Comparison of ENCODE assay signal across 1 cellular context in the genomic region with DNA sequence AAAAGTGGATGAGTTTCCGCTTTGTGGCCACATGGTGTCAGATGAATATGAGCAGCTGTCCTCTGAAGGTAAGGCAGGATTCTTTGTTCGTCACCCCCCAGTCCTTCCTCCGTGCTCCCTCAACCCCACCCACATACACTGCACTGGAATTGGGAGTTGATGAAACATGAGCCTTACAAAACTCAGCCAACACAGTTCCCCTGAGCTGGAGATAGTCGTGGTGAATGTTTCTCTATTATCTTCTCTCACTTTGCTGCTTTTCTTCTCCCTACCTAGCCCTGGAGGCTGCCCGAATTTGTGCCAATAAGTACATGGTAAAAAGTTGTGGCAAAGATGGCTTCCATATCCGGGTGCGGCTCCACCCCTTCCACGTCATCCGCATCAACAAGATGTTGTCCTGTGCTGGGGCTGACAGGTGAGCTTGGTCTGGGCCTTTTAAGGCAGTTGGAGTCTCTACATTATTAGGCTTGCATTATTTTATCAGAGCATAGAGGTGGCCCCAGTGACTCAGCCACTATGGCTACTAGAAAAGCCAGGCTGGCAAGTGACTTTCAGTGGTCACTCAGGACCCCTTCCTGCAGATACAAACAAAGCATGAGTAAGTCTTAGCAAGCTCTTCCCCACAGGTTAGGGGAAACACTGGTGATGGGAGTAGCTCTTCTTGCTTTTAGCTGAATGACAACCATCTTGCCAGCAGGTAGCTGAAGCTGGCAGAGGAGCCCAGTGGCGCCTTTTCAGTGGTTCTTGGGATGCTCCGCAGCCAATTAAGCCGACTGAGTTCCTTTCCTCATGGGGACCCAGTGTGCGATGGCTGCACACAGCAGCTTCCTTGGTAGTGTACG.
TF ChIP-seq lines count a peak whose summit lies in the region.

No MANE protein-coding gene starts in this region.

TF ChIP-seq in liver, 16 proteins besides CTCF, POLR2A, EP300 and RAD21 (continued from another document):
- no peak for TF ChIP-seq REST (IDR thresholded peaks at IDR 0.05)
- no peak for TF ChIP-seq TAF1 (conservative IDR thresholded peaks at IDR 0.05)
- no peak for TF ChIP-seq HNF4G (IDR thresholded peaks at IDR 0.05)
- TF ChIP-seq, protein P1, sequence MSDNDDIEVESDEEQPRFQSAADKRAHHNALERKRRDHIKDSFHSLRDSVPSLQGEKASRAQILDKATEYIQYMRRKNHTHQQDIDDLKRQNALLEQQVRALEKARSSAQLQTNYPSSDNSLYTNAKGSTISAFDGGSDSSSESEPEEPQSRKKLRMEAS (IDR thresholded peaks at IDR 0.05), result no peak
- no peak for TF ChIP-seq EGR1 (IDR thresholded peaks at IDR 0.05; ENCODE audit: low read depth in 2 of 2)
- TF ChIP-seq SP1 (IDR thresholded peaks at IDR 0.05), result no peak
- TF ChIP-seq GABPA (IDR thresholded peaks at IDR 0.05 in 1 of 2, conservative IDR thresholded peaks at IDR 0.05 in 1 of 2), result no peak
- no peak for TF ChIP-seq NR2F2 (IDR thresholded peaks at IDR 0.05)
- TF ChIP-seq FOXA1 (IDR thresholded peaks at IDR 0.05), result no peak
- TF ChIP-seq FOXA2 (IDR thresholded peaks at IDR 0.05), result no peak
- TF ChIP-seq JUND (IDR thresholded peaks at IDR 0.05), result no peak
- no peak for TF ChIP-seq YY1 (IDR thresholded peaks at IDR 0.05)
- no peak for TF ChIP-seq RXRA (IDR thresholded peaks at IDR 0.05)
- TF ChIP-seq, protein P2, sequence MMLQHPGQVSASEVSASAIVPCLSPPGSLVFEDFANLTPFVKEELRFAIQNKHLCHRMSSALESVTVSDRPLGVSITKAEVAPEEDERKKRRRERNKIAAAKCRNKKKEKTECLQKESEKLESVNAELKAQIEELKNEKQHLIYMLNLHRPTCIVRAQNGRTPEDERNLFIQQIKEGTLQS (IDR thresholded peaks at IDR 0.05), result no peak
- TF ChIP-seq HNF4A (conservative IDR thresholded peaks at IDR 0.05), result no peak
